Comparison of ENCODE assay signal across 10 cellular contexts in genomic region chr17:50153650-50154575, GRCh38. TPM values are rescaled to one million over a fixed set of nuclear protein-coding genes. Genes with fewer than 3 reads are reported as not detected.
DNase-seq lines count a peak whose midpoint lies in the region; ATAC-seq, FAIRE-seq and TF ChIP-seq lines count a peak whose summit lies in the region.
"Had no signal": no experiment of that assay in that cellular context is flagged by ENCODE, and none has a peak within 500 bp of the region (broad histone marks: within the 10 kb centered on the region; RNA-seq: fewer than 3 reads in every experiment).

No MANE protein-coding gene starts in this region.

- H3K36me3 ChIP-seq in KMS-11 (ENCODE audit: insufficient read depth) (no peaks in the 10 kb centered on the region), keratinocyte (ENCODE audit: control insufficient read depth in 2 of 2, extremely low read depth in 1 of 2, insufficient read depth in 2 of 2, low read length in 2 of 2) (no peaks in the 10 kb centered on the region), testis (ENCODE audit: low read depth, missing control alignments) (no peaks in the 10 kb centered on the region)
- H3K36me3 ChIP-seq in effector memory CD4-positive, alpha-beta T cell (ENCODE audit: control insufficient read depth, insufficient read depth, low read length): no peaks in the 10 kb centered on the region

- no peak for ATAC-seq in HG02970 (IDR thresholded peaks at IDR 0.05; ENCODE audit: low FRiP score, unreplicated experiment)

- H3K4me3 ChIP-seq in KMS-11 (IDR thresholded peaks at IDR 0.05; ENCODE audit: insufficient read depth, low read depth, low read length) (no peak overlapping the region), keratinocyte (ENCODE audit: control insufficient read depth in 2 of 3, extremely low read depth in 1 of 3, insufficient read depth in 2 of 3, low read depth in 1 of 3, low read length in 3 of 3) (no peak overlapping the region), testis (no peak overlapping the region)
- no peak overlapping the region for H3K4me3 ChIP-seq in effector memory CD4-positive, alpha-beta T cell (ENCODE audit: insufficient read depth, low read depth, low read length, poor library complexity, severe bottlenecking)

- H3K9me3 Mint-ChIP-seq in activated T-helper 2 cell treated with anti-CD3 and anti-CD28 coated beads, Interferon-gamma antibody, Interleukin-2, Interleukin-4, amounts not matched to agents 10 μg/mL and 5 μg/mL and 100 μg/mL, durations not matched to agents 14 hours and 24 hours and 36 hours: no peaks in the 10 kb centered on the region

- H3K79me2 ChIP-seq in KMS-11 (ENCODE audit: insufficient read depth, low read depth): peaks cover 16% of the 10 kb centered on the region
- H3K79me2 ChIP-seq in keratinocyte (ENCODE audit: control insufficient read depth, insufficient read depth, low read length): peaks cover 13% of the 10 kb centered on the region

- H3K4me1 Mint-ChIP-seq in activated T-helper 2 cell treated with anti-CD3 and anti-CD28 coated beads, Interferon-gamma antibody, Interleukin-2, Interleukin-4, amounts not matched to agents 10 μg/mL and 5 μg/mL and 100 μg/mL, durations not matched to agents 14 hours and 24 hours and 36 hours (ENCODE audit: low read depth): peaks cover 28% of the 10 kb centered on the region

- DNase-seq in activated T-helper 2 cell treated with anti-CD3 and anti-CD28 coated beads, Interferon-gamma antibody, Interleukin-2, Interleukin-4, amounts not matched to agents 10 μg/mL and 5 μg/mL and 100 μg/mL, durations not matched to agents 14 hours and 24 hours and 36 hours (ENCODE audit: low spot score): no peak
- DNase-seq in keratinocyte (ENCODE audit: low read depth, low spot score) (no peak), testis (peak; percentile 84), NCI-H1092 (lab: John Stamatoyannopoulos, UW) (no peak), NCI-H1694 (lab: John Stamatoyannopoulos, UW) (no peak)
- no peak for DNase-seq in effector memory CD4-positive, alpha-beta T cell
- DNase-seq: NCI-H2227 treated with DMSO at 0.1 percent for 48 hours had no signal

- H3K4me1 ChIP-seq in KMS-11 (ENCODE audit: low read depth, poor library complexity, severe bottlenecking): peaks cover 49% of the 10 kb centered on the region
- peaks cover 33% of the 10 kb centered on the region for H3K4me1 ChIP-seq in keratinocyte (ENCODE audit: control insufficient read depth, extremely low read depth, insufficient read depth, low read length)
- H3K4me1 ChIP-seq in testis: peaks cover 45% of the 10 kb centered on the region
- peaks cover 24% of the 10 kb centered on the region for H3K4me1 ChIP-seq in effector memory CD4-positive, alpha-beta T cell (ENCODE audit: control insufficient read depth, insufficient read depth, low read length, poor library complexity, severe bottlenecking)

- H3K27ac Mint-ChIP-seq in activated T-helper 2 cell treated with anti-CD3 and anti-CD28 coated beads, Interferon-gamma antibody, Interleukin-2, Interleukin-4, amounts not matched to agents 10 μg/mL and 5 μg/mL and 100 μg/mL, durations not matched to agents 14 hours and 24 hours and 36 hours: peak overlapping the region; percentile 58

- peaks cover 5% of the 10 kb centered on the region for H3K36me3 Mint-ChIP-seq in activated T-helper 2 cell treated with anti-CD3 and anti-CD28 coated beads, Interferon-gamma antibody, Interleukin-2, Interleukin-4, amounts not matched to agents 10 μg/mL and 5 μg/mL and 100 μg/mL, durations not matched to agents 14 hours and 24 hours and 36 hours (ENCODE audit: low read depth)

- FAIRE-seq in keratinocyte (lab: Jason Lieb, UNC): peak; percentile 5

- no peaks in the 10 kb centered on the region for H3K9me1 ChIP-seq in keratinocyte (ENCODE audit: control insufficient read depth, extremely low read depth, insufficient read depth, low read length)

- H3K9me3 ChIP-seq in keratinocyte (ENCODE audit: control insufficient read depth, low read depth, low read length) (no peaks in the 10 kb centered on the region), testis (no peaks in the 10 kb centered on the region)
- H3K9me3 ChIP-seq in effector memory CD4-positive, alpha-beta T cell (ENCODE audit: control insufficient read depth, low read length): no peaks in the 10 kb centered on the region

- intact Hi-C loops in activated T-helper 2 cell treated with anti-CD3 and anti-CD28 coated beads, Interferon-gamma antibody, Interleukin-2, Interleukin-4, amounts not matched to agents 10 μg/mL and 5 μg/mL and 100 μg/mL, durations not matched to agents 14 hours and 24 hours and 36 hours (cut with micrococcal nuclease): loop anchor here (5.0 kb wide), 1 partner anchor 57 kb away; the partner anchor contains the start of gene PDK2
- intact Hi-C loops in testis (cut with DNase I; ENCODE audit: low total_unique reads): no loop called here

- 30 to 34% methylated on average over 15 to 16 of the region's 16 CpGs for WGBS in testis, 2 donors

- TF ChIP-seq POLR2A in testis (IDR thresholded peaks at IDR 0.05): no peak

- H3K4me2 ChIP-seq in KMS-11: peak overlapping the region; percentile 79
- peak overlapping the region; percentile 19 for H3K4me2 ChIP-seq in keratinocyte (ENCODE audit: control insufficient read depth, extremely low read depth, insufficient read depth, low read depth, low read length)

- TF ChIP-seq CTCF in KMS-11 (conservative IDR thresholded peaks at IDR 0.05; ENCODE audit: low read depth, low read length): no peak
- TF ChIP-seq CTCF in keratinocyte (optimal IDR thresholded peaks at IDR 0.05 in 1 of 3, IDR thresholded peaks at IDR 0.05 in 1 of 3, conservative IDR thresholded peaks at IDR 0.05 in 1 of 3; ENCODE audit: extremely low read depth in 1 of 3, insufficient read depth in 2 of 3, low read length in 3 of 3): no peak
- TF ChIP-seq CTCF in testis (IDR thresholded peaks at IDR 0.05): no peak

- dilution Hi-C loops in keratinocyte (cut with MboI; ENCODE audit: extremely low pct_ligation_motif_present, low sequenced_read_pairs): no loop called here

- H3K9ac ChIP-seq in KMS-11 (peak overlapping the region; percentile 17; the same call in 1 of the 2 replicates), keratinocyte (ENCODE audit: control insufficient read depth, extremely low read depth, insufficient read depth, low read length) (no peak overlapping the region)

- H3K27ac ChIP-seq in KMS-11 (peak overlapping the region; percentile 63), keratinocyte (ENCODE audit: control insufficient read depth, insufficient read depth, low read length) (no peak overlapping the region), testis (peak overlapping the region; percentile 81 to 84)
- H3K27ac ChIP-seq in effector memory CD4-positive, alpha-beta T cell (ENCODE audit: insufficient read depth, low read length, poor library complexity, severe bottlenecking): no peak overlapping the region

- no peaks in the 10 kb centered on the region for H3K27me3 Mint-ChIP-seq in activated T-helper 2 cell treated with anti-CD3 and anti-CD28 coated beads, Interferon-gamma antibody, Interleukin-2, Interleukin-4, amounts not matched to agents 10 μg/mL and 5 μg/mL and 100 μg/mL, durations not matched to agents 14 hours and 24 hours and 36 hours (ENCODE audit: low read depth)

- H4K20me1 ChIP-seq in KMS-11 (ENCODE audit: insufficient read depth): no peaks in the 10 kb centered on the region
- no peaks in the 10 kb centered on the region for H4K20me1 ChIP-seq in keratinocyte (ENCODE audit: control insufficient read depth, extremely low read depth, insufficient read depth, low read length)

- H3K27me3 ChIP-seq in KMS-11 (ENCODE audit: insufficient read depth, low read depth): no peaks in the 10 kb centered on the region
- no peaks in the 10 kb centered on the region for H3K27me3 ChIP-seq in keratinocyte (ENCODE audit: control insufficient read depth, extremely low read depth, insufficient read depth, low read length)
- H3K27me3 ChIP-seq in testis: no peaks in the 10 kb centered on the region
- H3K27me3 ChIP-seq in effector memory CD4-positive, alpha-beta T cell (replicated peaks; ENCODE audit: control insufficient read depth, insufficient read depth, low read length, poor library complexity, severe bottlenecking): no peaks in the 10 kb centered on the region

- H3K4me3 Mint-ChIP-seq in activated T-helper 2 cell treated with anti-CD3 and anti-CD28 coated beads, Interferon-gamma antibody, Interleukin-2, Interleukin-4, amounts not matched to agents 10 μg/mL and 5 μg/mL and 100 μg/mL, durations not matched to agents 14 hours and 24 hours and 36 hours (ENCODE audit: low read depth): no peak overlapping the region

- H2AFZ ChIP-seq in KMS-11 (ENCODE audit: low read depth): peak overlapping the region; percentile 70; the same call in 1 of the 2 replicates
- H2AFZ ChIP-seq in keratinocyte (ENCODE audit: control insufficient read depth, low read length): no peak overlapping the region

RNA-seq across cellular contexts. Expression of gene PPP1R9B, which starts 3.4 kb away (rescaled TPM):
- total RNA-seq in activated T-helper 2 cell treated with anti-CD3 and anti-CD28 coated beads, Interferon-gamma antibody, Interleukin-2, Interleukin-4, amounts not matched to agents 10 μg/mL and 5 μg/mL and 100 μg/mL, durations not matched to agents 14 hours and 24 hours and 36 hours: 126 and 130 TPM in 2 replicates
- polyA plus RNA-seq in keratinocyte (15.2 to 18.2 TPM (median 16.1 TPM) in 3 replicates), testis (ENCODE audit: insufficient read depth, low read depth, low replicate concordance) (49.1 TPM)
- polyA plus RNA-seq in keratinocyte (2011; ENCODE audit: low read depth): 22.8 TPM
- polyA plus RNA-seq in keratinocyte (2011; cell fraction: cytosol; rRNA removed): 8.3 and 13.7 TPM in 2 replicates
- polyA plus RNA-seq in keratinocyte (2011; cell fraction: nucleus; rRNA removed): 28.4 and 30.6 TPM in 2 replicates
- polyA plus RNA-seq in keratinocyte (2012; ENCODE audit: low replicate concordance): 14.4 and 28.8 TPM in 2 replicates
- polyA minus RNA-seq in keratinocyte: 16.8 to 19.3 TPM (median 18.8 TPM) in 3 replicates
- polyA minus RNA-seq in keratinocyte (2011; cell fraction: cytosol; rRNA and poly(A)+ RNA removed): 31.7 TPM
- polyA minus RNA-seq in keratinocyte (2011; cell fraction: nucleus; rRNA and poly(A)+ RNA removed): 12.8 and 15.4 TPM in 2 replicates
- 10 to 100 TPM; 81.1 to 82.4 TPM for total RNA-seq in testis

RNA-seq across cellular contexts. Expression of gene SGCA, which starts 11.9 kb away (rescaled TPM):
- 0.41 and 0.48 TPM in 2 replicates for total RNA-seq in activated T-helper 2 cell treated with anti-CD3 and anti-CD28 coated beads, Interferon-gamma antibody, Interleukin-2, Interleukin-4, amounts not matched to agents 10 μg/mL and 5 μg/mL and 100 μg/mL, durations not matched to agents 14 hours and 24 hours and 36 hours
- polyA plus RNA-seq in keratinocyte: not detected in 3 replicates
- polyA plus RNA-seq in keratinocyte (2011; ENCODE audit: low read depth): not detected
- not detected in 2 replicates for polyA plus RNA-seq in keratinocyte (2011; cell fraction: cytosol; rRNA removed)
- polyA plus RNA-seq in keratinocyte (2011; cell fraction: nucleus; rRNA removed): not detected in 2 replicates
- not detected in 2 replicates for polyA plus RNA-seq in keratinocyte (2012; ENCODE audit: low replicate concordance)
- polyA minus RNA-seq in keratinocyte: not detected in 3 replicates
- polyA minus RNA-seq in keratinocyte (2011; cell fraction: cytosol; rRNA and poly(A)+ RNA removed): not detected
- polyA minus RNA-seq in keratinocyte (2011; cell fraction: nucleus; rRNA and poly(A)+ RNA removed): not detected in 2 replicates
- 1 to 10 TPM; 2.4 to 7.6 TPM for total RNA-seq in testis
- 33.1 TPM for polyA plus RNA-seq in testis (ENCODE audit: insufficient read depth, low read depth, low replicate concordance)
- total RNA-seq: fibroblast of villous mesenchyme had no signal

RNA-seq across cellular contexts. Expression of gene SAMD14, which starts 24.0 kb away (rescaled TPM):
- total RNA-seq in activated T-helper 2 cell treated with anti-CD3 and anti-CD28 coated beads, Interferon-gamma antibody, Interleukin-2, Interleukin-4, amounts not matched to agents 10 μg/mL and 5 μg/mL and 100 μg/mL, durations not matched to agents 14 hours and 24 hours and 36 hours: 2.0 and 2.4 TPM in 2 replicates
- polyA plus RNA-seq in keratinocyte: 0.02 to 0.06 TPM in 2 of 3 replicates, not detected in the other
- not detected for polyA plus RNA-seq in keratinocyte (2011; ENCODE audit: low read depth)
- 0.06 TPM in 1 of 2 replicates, not detected in the other for polyA plus RNA-seq in keratinocyte (2011; cell fraction: cytosol; rRNA removed)
- 0.10 and 0.24 TPM in 2 replicates for polyA plus RNA-seq in keratinocyte (2011; cell fraction: nucleus; rRNA removed)
- polyA plus RNA-seq in keratinocyte (2012; ENCODE audit: low replicate concordance): 0.08 and 0.16 TPM in 2 replicates
- polyA minus RNA-seq in keratinocyte: not detected in 3 replicates
- not detected for polyA minus RNA-seq in keratinocyte (2011; cell fraction: cytosol; rRNA and poly(A)+ RNA removed)
- polyA minus RNA-seq in keratinocyte (2011; cell fraction: nucleus; rRNA and poly(A)+ RNA removed): not detected in 2 replicates
- total RNA-seq in testis: 1 to 10 TPM; 3.2 to 3.3 TPM
- polyA plus RNA-seq in testis (ENCODE audit: insufficient read depth, low read depth, low replicate concordance): 5.2 TPM

RNA-seq across cellular contexts. Expression of gene COL1A1, which starts 47.5 kb away (rescaled TPM):
- 13.9 and 15.5 TPM in 2 replicates for total RNA-seq in activated T-helper 2 cell treated with anti-CD3 and anti-CD28 coated beads, Interferon-gamma antibody, Interleukin-2, Interleukin-4, amounts not matched to agents 10 μg/mL and 5 μg/mL and 100 μg/mL, durations not matched to agents 14 hours and 24 hours and 36 hours
- polyA plus RNA-seq in keratinocyte (0.55 to 2.3 TPM (median 1.4 TPM) in 3 replicates), testis (ENCODE audit: insufficient read depth, low read depth, low replicate concordance) (557 TPM)
- 8.2 TPM for polyA plus RNA-seq in keratinocyte (2011; ENCODE audit: low read depth)
- polyA plus RNA-seq in keratinocyte (2011; cell fraction: cytosol; rRNA removed): 0.72 and 2.0 TPM in 2 replicates
- polyA plus RNA-seq in keratinocyte (2011; cell fraction: nucleus; rRNA removed): 13.9 and 21.5 TPM in 2 replicates
- polyA plus RNA-seq in keratinocyte (2012; ENCODE audit: low replicate concordance): 3.5 and 14.3 TPM in 2 replicates
- polyA minus RNA-seq in keratinocyte: 2.0 to 28.2 TPM (median 4.1 TPM) in 3 replicates
- polyA minus RNA-seq in keratinocyte (2011; cell fraction: cytosol; rRNA and poly(A)+ RNA removed): 6.5 TPM
- 9.9 and 10.6 TPM in 2 replicates for polyA minus RNA-seq in keratinocyte (2011; cell fraction: nucleus; rRNA and poly(A)+ RNA removed)
- 10 to 100 TPM; 32.5 to 35.1 TPM for total RNA-seq in testis

RNA-seq across cellular contexts. Expression of gene PDK2, which starts 58.8 kb away (rescaled TPM):
- 11.0 and 12.1 TPM in 2 replicates for total RNA-seq in activated T-helper 2 cell treated with anti-CD3 and anti-CD28 coated beads, Interferon-gamma antibody, Interleukin-2, Interleukin-4, amounts not matched to agents 10 μg/mL and 5 μg/mL and 100 μg/mL, durations not matched to agents 14 hours and 24 hours and 36 hours
- polyA plus RNA-seq in keratinocyte (7.5 to 24.1 TPM (median 8.6 TPM) in 3 replicates), testis (ENCODE audit: insufficient read depth, low read depth, low replicate concordance) (56.4 TPM)
- 2.1 TPM for polyA plus RNA-seq in keratinocyte (2011; ENCODE audit: low read depth)
- 19.2 and 30.7 TPM in 2 replicates for polyA plus RNA-seq in keratinocyte (2011; cell fraction: cytosol; rRNA removed)
- polyA plus RNA-seq in keratinocyte (2011; cell fraction: nucleus; rRNA removed): 21.7 and 30.4 TPM in 2 replicates
- polyA plus RNA-seq in keratinocyte (2012; ENCODE audit: low replicate concordance): 5.9 and 11.2 TPM in 2 replicates
- 21.8 to 28.3 TPM (median 21.9 TPM) in 3 replicates for polyA minus RNA-seq in keratinocyte
- 18.8 TPM for polyA minus RNA-seq in keratinocyte (2011; cell fraction: cytosol; rRNA and poly(A)+ RNA removed)
- 11.7 and 14.0 TPM in 2 replicates for polyA minus RNA-seq in keratinocyte (2011; cell fraction: nucleus; rRNA and poly(A)+ RNA removed)
- 10 to 100 TPM; 50.6 to 62.1 TPM for total RNA-seq in testis

Comparison
In these comparisons a context has a peak if more than half of its experiments do, and no peak if none do; other contexts are left out.
1. H3K27ac ChIP-seq: peak in KMS-11 (single experiment) and testis (2 of 2); none in keratinocyte (single experiment) and effector memory CD4-positive, alpha-beta T cell (single experiment).